16 cellular contexts compared by ENCODE assay signal in the genomic region with DNA sequence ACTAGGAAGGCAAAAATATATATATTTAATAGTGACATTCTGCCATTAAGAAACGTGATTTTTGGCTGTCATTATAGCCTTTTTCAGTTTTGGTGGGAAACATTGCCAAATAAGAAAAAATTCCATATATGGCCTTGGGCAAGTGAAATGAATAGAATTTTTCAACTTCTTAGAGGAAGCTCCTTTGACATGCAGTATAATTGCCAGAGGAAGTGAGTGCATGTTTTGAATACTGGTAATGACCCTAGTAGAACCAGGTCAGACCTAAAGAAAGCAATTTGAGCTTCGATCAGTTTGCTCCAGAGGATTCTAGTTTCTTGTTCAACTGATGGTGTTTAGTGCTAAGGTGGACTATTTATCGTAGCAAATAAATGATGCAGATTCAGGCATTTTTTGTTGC.
"Had no signal": no experiment of that assay in that cellular context is flagged by ENCODE, and none has a peak within 500 bp of the region (broad histone marks: within the 10 kb centered on the region; RNA-seq: fewer than 3 reads in every experiment).

No MANE protein-coding gene starts in this region.

- H3K4me3 ChIP-seq: body of pancreas, left lung, ovary, thoracic aorta had no signal

- H3K36me3 ChIP-seq: left lung, ovary, thoracic aorta had no signal

- H3K4me1 ChIP-seq: body of pancreas, left lung had no signal

- H3K27me3 Mint-ChIP-seq: activated naive CD4-positive, alpha-beta T cell treated with anti-CD3 and anti-CD28 coated beads, Interleukin-2, amount 50 U/mL, for 24 hours; memory B cell; stimulated activated naive CD8-positive, alpha-beta T cell treated with anti-CD3 and anti-CD28 coated beads, Interleukin-15, amount 100 ng/mL, for 72 hours had no signal

- H3K4me1 Mint-ChIP-seq: activated naive CD4-positive, alpha-beta T cell treated with anti-CD3 and anti-CD28 coated beads, Interleukin-2, amount 50 U/mL, for 24 hours; memory B cell; stimulated activated naive CD8-positive, alpha-beta T cell treated with anti-CD3 and anti-CD28 coated beads, Interleukin-15, amount 100 ng/mL, for 72 hours had no signal

- ATAC-seq: activated CD4-positive, CD25-positive, alpha-beta regulatory T cell treated with anti-CD3 and anti-CD28 coated beads, Interleukin-2, amount 50 U/mL, for 24 hours; body of pancreas; foreskin keratinocyte; left lung; stimulated activated naive CD8-positive, alpha-beta T cell treated with anti-CD3 and anti-CD28 coated beads, Interleukin-15, amount 100 ng/mL, for 72 hours had no signal

- H3K9me3 Mint-ChIP-seq: activated naive CD4-positive, alpha-beta T cell treated with anti-CD3 and anti-CD28 coated beads, Interleukin-2, amount 50 U/mL, for 24 hours; endodermal cell; T-helper 1 cell treated with Interleukin-12 subunit alpha and Interleukin-12 subunit beta and Interleukin-4 antibody, amounts not matched to agents 30 μg/mL and 1 μg/mL, for 36 hours had no signal

- H3K27ac Mint-ChIP-seq: activated naive CD4-positive, alpha-beta T cell treated with anti-CD3 and anti-CD28 coated beads, Interleukin-2, amount 50 U/mL, for 24 hours; endodermal cell; memory B cell; stimulated activated naive CD8-positive, alpha-beta T cell treated with anti-CD3 and anti-CD28 coated beads, Interleukin-15, amount 100 ng/mL, for 72 hours; T-helper 1 cell treated with Interleukin-12 subunit alpha and Interleukin-12 subunit beta and Interleukin-4 antibody, amounts not matched to agents 30 μg/mL and 1 μg/mL, for 36 hours had no signal

- H3K27me3 ChIP-seq: body of pancreas, left lung, ovary had no signal

- H3K36me3 Mint-ChIP-seq: activated naive CD4-positive, alpha-beta T cell treated with anti-CD3 and anti-CD28 coated beads, Interleukin-2, amount 50 U/mL, for 24 hours; memory B cell had no signal

- FAIRE-seq: keratinocyte had no signal

- H3K9me3 ChIP-seq: body of pancreas, left lung, ovary, thoracic aorta had no signal

- DNase-seq: activated T-cell treated with anti-CD3 and anti-CD28 coated beads, Interleukin-2, amount 50 U/mL, for 1 hour; body of pancreas; endodermal cell; foreskin keratinocyte; head of caudate nucleus; left lung; ovary; stimulated activated CD4-positive, alpha-beta T cell treated with anti-CD3 and anti-CD28 coated beads, Interleukin-15, amount 100 ng/mL, for 24 hours; stimulated activated CD4-positive, alpha-beta T cell treated with anti-CD3 and anti-CD28 coated beads, Interleukin-4, amount 100 ng/mL, for 24 hours; stimulated activated naive CD8-positive, alpha-beta T cell treated with anti-CD3 and anti-CD28 coated beads, Interleukin-15, amount 100 ng/mL, for 72 hours had no signal

- H3K4me3 Mint-ChIP-seq: activated naive CD4-positive, alpha-beta T cell treated with anti-CD3 and anti-CD28 coated beads, Interleukin-2, amount 50 U/mL, for 24 hours; endodermal cell; memory B cell; stimulated activated naive CD8-positive, alpha-beta T cell treated with anti-CD3 and anti-CD28 coated beads, Interleukin-15, amount 100 ng/mL, for 72 hours; T-helper 1 cell treated with Interleukin-12 subunit alpha and Interleukin-12 subunit beta and Interleukin-4 antibody, amounts not matched to agents 30 μg/mL and 1 μg/mL, for 36 hours had no signal

- H3K27ac ChIP-seq: body of pancreas, foreskin keratinocyte, left lung, ovary, thoracic aorta had no signal
